In genomic region chr1:228104526-228105251, GRCh38 we compare ENCODE assay signal across 8 cellular contexts. TPM values are rescaled to one million over a fixed set of nuclear protein-coding genes. Genes with fewer than 3 reads are reported as not detected.
DNase-seq lines count a peak whose midpoint lies in the region; ATAC-seq and TF ChIP-seq lines count a peak whose summit lies in the region.
"Had no signal": no experiment of that assay in that cellular context is flagged by ENCODE, and none has a peak within 500 bp of the region (broad histone marks: within the 10 kb centered on the region; RNA-seq: fewer than 3 reads in every experiment).

No MANE protein-coding gene starts in this region.

- H3K27me3 Mint-ChIP-seq in activated naive CD8-positive, alpha-beta T cell treated with anti-CD3 and anti-CD28 coated beads for 36 hours: no peaks in the 10 kb centered on the region
- H3K27me3 Mint-ChIP-seq in nephron (ENCODE audit: low read depth): no peaks in the 10 kb centered on the region

- no peaks in the 10 kb centered on the region for H3K9me3 Mint-ChIP-seq in activated naive CD8-positive, alpha-beta T cell treated with anti-CD3 and anti-CD28 coated beads for 36 hours
- H3K9me3 Mint-ChIP-seq in nephron: no peaks in the 10 kb centered on the region

- peaks cover 15% of the 10 kb centered on the region for H3K4me1 Mint-ChIP-seq in activated naive CD8-positive, alpha-beta T cell treated with anti-CD3 and anti-CD28 coated beads for 36 hours
- H3K4me1 Mint-ChIP-seq in nephron: peaks cover 17% of the 10 kb centered on the region

- H3K4me3 Mint-ChIP-seq in activated naive CD8-positive, alpha-beta T cell treated with anti-CD3 and anti-CD28 coated beads for 36 hours: peak overlapping the region; percentile 92
- H3K4me3 Mint-ChIP-seq in nephron: peak overlapping the region; percentile 93 to 95 (median 93)

- H3K27me3 ChIP-seq in HL-60 (ENCODE audit: insufficient read depth, poor library complexity, severe bottlenecking): no peaks in the 10 kb centered on the region

- H3K27ac Mint-ChIP-seq in activated naive CD8-positive, alpha-beta T cell treated with anti-CD3 and anti-CD28 coated beads for 36 hours: peak overlapping the region; percentile 57
- H3K27ac Mint-ChIP-seq in nephron: peak overlapping the region; percentile 72 to 92 (median 85)

- peak; percentile 18 for DNase-seq in D341Med (ENCODE audit: low spot score)
- DNase-seq in HL-60 (ENCODE audit: low read depth in 1 of 2, low spot score in 1 of 2): no peak
- DNase-seq in activated naive CD8-positive, alpha-beta T cell treated with anti-CD3 and anti-CD28 coated beads for 36 hours: no peak
- no peak for DNase-seq in stimulated activated CD4-positive, alpha-beta T cell treated with anti-CD3 and anti-CD28 coated beads, Interleukin-2, amount 100 ng/mL, for 24 hours
- DNase-seq in dermis blood vessel endothelial cell: no peak
- DNase-seq: stimulated activated CD4-positive, alpha-beta T cell treated with anti-CD3 and anti-CD28 coated beads, Interleukin-4, amount 100 ng/mL, for 4 hours had no signal

- H3K36me3 Mint-ChIP-seq in activated naive CD8-positive, alpha-beta T cell treated with anti-CD3 and anti-CD28 coated beads for 36 hours: peaks cover 12% of the 10 kb centered on the region
- H3K36me3 Mint-ChIP-seq in nephron (ENCODE audit: low read depth): peaks cover 17% of the 10 kb centered on the region

- H3K4me3 ChIP-seq in HL-60 (replicated peaks; ENCODE audit: insufficient read depth, low read length): no peak overlapping the region

- H3K27ac ChIP-seq in HL-60 (replicated peaks): peak overlapping the region; percentile 83

- TF ChIP-seq CTCF in HL-60 (IDR thresholded peaks at IDR 0.05; ENCODE audit: insufficient read depth, low read length): no peak
- no peak for TF ChIP-seq CTCF in nephron (IDR thresholded peaks at IDR 0.05; ENCODE audit: unreplicated experiment in 3 of 3)

- ATAC-seq in GM18873 (IDR thresholded peaks at IDR 0.05; ENCODE audit: low FRiP score, unreplicated experiment): no peak

RNA-seq across cellular contexts. Expression of gene C1orf35, which starts 1.6 kb away (rescaled TPM):
- total RNA-seq in activated naive CD8-positive, alpha-beta T cell treated with anti-CD3 and anti-CD28 coated beads for 36 hours: 10 to 100 TPM; 24.4 to 26.1 TPM
- total RNA-seq in dermis blood vessel endothelial cell: 12.1 and 18.5 TPM in 2 replicates

RNA-seq across cellular contexts. Expression of gene MRPL55, which starts 4.4 kb away (rescaled TPM):
- total RNA-seq in activated naive CD8-positive, alpha-beta T cell treated with anti-CD3 and anti-CD28 coated beads for 36 hours: 10 to 100 TPM; 75.0 to 82.4 TPM
- total RNA-seq in dermis blood vessel endothelial cell: 54.3 and 55.7 TPM in 2 replicates

RNA-seq across cellular contexts. Expression of gene ARF1, which starts 22.2 kb away (rescaled TPM):
- 100 to 1,000 TPM; 342 to 350 TPM for total RNA-seq in activated naive CD8-positive, alpha-beta T cell treated with anti-CD3 and anti-CD28 coated beads for 36 hours
- 264 and 393 TPM in 2 replicates for total RNA-seq in dermis blood vessel endothelial cell

RNA-seq across cellular contexts. Expression of gene GUK1, which starts 35.4 kb away (rescaled TPM):
- total RNA-seq in activated naive CD8-positive, alpha-beta T cell treated with anti-CD3 and anti-CD28 coated beads for 36 hours: 100 to 1,000 TPM; 294 to 304 TPM
- total RNA-seq in dermis blood vessel endothelial cell: 471 and 724 TPM in 2 replicates

RNA-seq across cellular contexts. Expression of gene GJC2, which starts 45.0 kb away (rescaled TPM):
- total RNA-seq in activated naive CD8-positive, alpha-beta T cell treated with anti-CD3 and anti-CD28 coated beads for 36 hours: 1 to 10 TPM; 1.1 to 1.2 TPM
- 5.0 and 5.8 TPM in 2 replicates for total RNA-seq in dermis blood vessel endothelial cell
